Comparison of ENCODE assay signal across 8 cellular contexts in genomic region chr2:70181363-70181956, GRCh38. TPM values are rescaled to one million over a fixed set of nuclear protein-coding genes. Genes with fewer than 3 reads are reported as not detected.
DNase-seq lines count a peak whose midpoint lies in the region; ATAC-seq and TF ChIP-seq lines count a peak whose summit lies in the region.

No MANE protein-coding gene starts in this region.

- TF ChIP-seq CTCF in activated B cell treated with CpG ODN at 0.5 μM for 24 hours (IDR thresholded peaks at IDR 0.05) (no peak), PC-3 (conservative IDR thresholded peaks at IDR 0.05; ENCODE audit: low read depth, low read length) (no peak)

- peak overlapping the region in 10 of 11 experiments; percentile 39 to 76 (median 64); a peak in 19 of 22 replicates for H3K9ac ChIP-seq in BLaER1 treated with 17β-estradiol and CSF1 and Interleukin-3, amounts not matched to agents 10 nM and 100 nM
- no peak overlapping the region for H3K9ac ChIP-seq in PC-3 (ENCODE audit: low read length)

- H3F3A ChIP-seq in PC-3 (ENCODE audit: low read length, unreplicated experiment): no peaks in the 10 kb centered on the region

- H2AFZ ChIP-seq in PC-3 (ENCODE audit: low read length): no peak overlapping the region

- H3K9me2 ChIP-seq in PC-3 (replicated peaks; ENCODE audit: low read length): no peaks in the 10 kb centered on the region

- H3K9me3 ChIP-seq in BLaER1 treated with 17β-estradiol and CSF1 and Interleukin-3, amounts not matched to agents 10 nM and 100 nM (replicated peaks in 1 of 11): no peaks in the 10 kb centered on the region
- no peaks in the 10 kb centered on the region for H3K9me3 ChIP-seq in PC-3 (ENCODE audit: low read length)

- peak overlapping the region in 10 of 11 experiments; percentile 25 to 75 (median 66); a peak in 19 of 22 replicates for H3K27ac ChIP-seq in BLaER1 treated with 17β-estradiol and CSF1 and Interleukin-3, amounts not matched to agents 10 nM and 100 nM
- H3K27ac ChIP-seq in PC-3 (ENCODE audit: low read length): no peak overlapping the region

- H3K4me2 ChIP-seq in BLaER1 treated with 17β-estradiol and CSF1 and Interleukin-3, amounts not matched to agents 10 nM and 100 nM: peak overlapping the region; percentile 62 to 90 (median 84)
- H3K4me2 ChIP-seq in PC-3 (ENCODE audit: low read length): no peak overlapping the region

- no peaks in the 10 kb centered on the region for H3K9me3 Mint-ChIP-seq in activated B cell treated with CpG ODN at 0.5 μM for 24 hours
- H3K9me3 Mint-ChIP-seq in stimulated activated naive CD8-positive, alpha-beta T cell treated with anti-CD3 and anti-CD28 coated beads, Interleukin-15, amount 100 ng/mL, for 72 hours: no peaks in the 10 kb centered on the region
- H3K9me3 Mint-ChIP-seq in activated CD4-positive, alpha-beta T cell treated with anti-CD3 and anti-CD28 coated beads, Interleukin-2, amount 10 ng/mL, durations not matched to agents 24 days and 14 days: no peaks in the 10 kb centered on the region

- no peaks in the 10 kb centered on the region for H3K79me2 ChIP-seq in PC-3 (ENCODE audit: low read length)

- H3K27ac Mint-ChIP-seq in activated B cell treated with CpG ODN at 0.5 μM for 24 hours: peak overlapping the region; percentile 75
- H3K27ac Mint-ChIP-seq in stimulated activated naive CD8-positive, alpha-beta T cell treated with anti-CD3 and anti-CD28 coated beads, Interleukin-15, amount 100 ng/mL, for 72 hours: no peak overlapping the region
- H3K27ac Mint-ChIP-seq in activated CD4-positive, alpha-beta T cell treated with anti-CD3 and anti-CD28 coated beads, Interleukin-2, amount 10 ng/mL, durations not matched to agents 24 days and 14 days: no peak overlapping the region

- POLR2A ChIA-PET in activated B cell treated with CpG ODN at 0.5 μM for 24 hours (lab: Charles Lee) (interaction anchor here (0.6 to 3.8 kb wide), 5 partner anchors 9 to 267 kb away, joined by 3 to 51 read pairs (median 7); partner anchors contain the start of genes C2orf42 and MXD1), PC-3 (lab: Charles Lee; ENCODE audit: unreplicated experiment) (no interaction called here)

- H3K4me1 ChIP-seq in BLaER1 treated with 17β-estradiol and CSF1 and Interleukin-3, amounts not matched to agents 10 nM and 100 nM: peaks cover 19 to 41% (median 39%) of the 10 kb centered on the region in 10 experiments
- no peaks in the 10 kb centered on the region for H3K4me1 ChIP-seq in PC-3 (ENCODE audit: insufficient read depth, low read length)

- H3K4me3 ChIP-seq in BLaER1 treated with 17β-estradiol and CSF1 and Interleukin-3, amounts not matched to agents 10 nM and 100 nM: peak overlapping the region in 7 of 10 experiments; percentile 24 to 53 (median 32); a peak in 11 of 20 replicates
- H3K4me3 ChIP-seq in PC-3 (ENCODE audit: low read length): no peak overlapping the region

- H4K20me1 ChIP-seq in BLaER1 treated with 17β-estradiol and CSF1 and Interleukin-3, amounts not matched to agents 10 nM and 100 nM: peaks cover 0 to 5% (median 0%) of the 10 kb centered on the region in 11 experiments; a peak in 2 of 22 replicates
- no peaks in the 10 kb centered on the region for H4K20me1 ChIP-seq in PC-3 (ENCODE audit: low read length)

- ATAC-seq in GM19452 (IDR thresholded peaks at IDR 0.05; ENCODE audit: unreplicated experiment): peak; percentile 72
- peak; percentile 58 for ATAC-seq in HG03064 (IDR thresholded peaks at IDR 0.05; ENCODE audit: low read depth, unreplicated experiment)
- peak; percentile 75 for ATAC-seq in activated B cell treated with CpG ODN at 0.5 μM for 24 hours (ENCODE audit: low read depth)
- ATAC-seq in stimulated activated naive CD8-positive, alpha-beta T cell treated with anti-CD3 and anti-CD28 coated beads, Interleukin-15, amount 100 ng/mL, for 72 hours: no peak
- no peak for ATAC-seq in PC-3

- H3K4me3 Mint-ChIP-seq in activated B cell treated with CpG ODN at 0.5 μM for 24 hours: peak overlapping the region; percentile 71
- no peak overlapping the region for H3K4me3 Mint-ChIP-seq in stimulated activated naive CD8-positive, alpha-beta T cell treated with anti-CD3 and anti-CD28 coated beads, Interleukin-15, amount 100 ng/mL, for 72 hours
- H3K4me3 Mint-ChIP-seq in activated CD4-positive, alpha-beta T cell treated with anti-CD3 and anti-CD28 coated beads, Interleukin-2, amount 10 ng/mL, durations not matched to agents 24 days and 14 days: no peak overlapping the region

- DNase-seq in activated B cell treated with CpG ODN at 0.5 μM for 24 hours (peak; percentile 19), DMS 273 (lab: John Stamatoyannopoulos, UW; ENCODE audit: unreplicated experiment) (no peak), PC-3 (no peak)
- no peak for DNase-seq in stimulated activated naive CD8-positive, alpha-beta T cell treated with anti-CD3 and anti-CD28 coated beads, Interleukin-15, amount 100 ng/mL, for 72 hours
- no peak for DNase-seq in activated CD4-positive, alpha-beta T cell treated with anti-CD3 and anti-CD28 coated beads, Interleukin-2, amount 10 ng/mL, durations not matched to agents 24 days and 14 days

- peaks cover 15% of the 10 kb centered on the region for H3K4me1 Mint-ChIP-seq in activated B cell treated with CpG ODN at 0.5 μM for 24 hours
- H3K4me1 Mint-ChIP-seq in stimulated activated naive CD8-positive, alpha-beta T cell treated with anti-CD3 and anti-CD28 coated beads, Interleukin-15, amount 100 ng/mL, for 72 hours: no peaks in the 10 kb centered on the region
- H3K4me1 Mint-ChIP-seq in activated CD4-positive, alpha-beta T cell treated with anti-CD3 and anti-CD28 coated beads, Interleukin-2, amount 10 ng/mL, durations not matched to agents 24 days and 14 days: no peaks in the 10 kb centered on the region

- no TSS peak for BruUV-seq in PC-3 (replicated peaks; lab: Mats Ljungman, UMichigan)

- intact Hi-C loops in activated B cell treated with CpG ODN at 0.5 μM for 24 hours (cut with micrococcal nuclease): no loop called here
- intact Hi-C loops in activated CD4-positive, alpha-beta T cell treated with anti-CD3 and anti-CD28 coated beads, Interleukin-2, amount 10 ng/mL, durations not matched to agents 24 days and 14 days (cut with micrococcal nuclease): no loop called here
- intact Hi-C loops in PC-3 (cut with micrococcal nuclease): no loop called here

- H3K27me3 Mint-ChIP-seq in activated B cell treated with CpG ODN at 0.5 μM for 24 hours: no peaks in the 10 kb centered on the region
- no peaks in the 10 kb centered on the region for H3K27me3 Mint-ChIP-seq in stimulated activated naive CD8-positive, alpha-beta T cell treated with anti-CD3 and anti-CD28 coated beads, Interleukin-15, amount 100 ng/mL, for 72 hours
- no peaks in the 10 kb centered on the region for H3K27me3 Mint-ChIP-seq in activated CD4-positive, alpha-beta T cell treated with anti-CD3 and anti-CD28 coated beads, Interleukin-2, amount 10 ng/mL, durations not matched to agents 24 days and 14 days

- H3K36me3 ChIP-seq in BLaER1 treated with 17β-estradiol and CSF1 and Interleukin-3, amounts not matched to agents 10 nM and 100 nM: peaks cover 25 to 57% (median 39%) of the 10 kb centered on the region in 11 experiments; a peak in 20 of 22 replicates
- H3K36me3 ChIP-seq in PC-3 (ENCODE audit: low read depth, low read length): peaks cover 7% of the 10 kb centered on the region

- peaks cover 33% of the 10 kb centered on the region for H3K36me3 Mint-ChIP-seq in activated B cell treated with CpG ODN at 0.5 μM for 24 hours (ENCODE audit: low read depth)
- peaks cover 22% of the 10 kb centered on the region for H3K36me3 Mint-ChIP-seq in activated CD4-positive, alpha-beta T cell treated with anti-CD3 and anti-CD28 coated beads, Interleukin-2, amount 10 ng/mL, durations not matched to agents 24 days and 14 days (ENCODE audit: low read depth)

- CTCF ChIA-PET in activated B cell treated with CpG ODN at 0.5 μM for 24 hours (lab: Charles Lee) (interaction anchor here (1.7 to 1.8 kb wide), 2 partner anchors 9 to 270 kb away, joined by 4 to 11 read pairs; partner anchors contain the start of gene C2orf42), PC-3 (lab: Charles Lee) (no interaction called here)

- H3K27me3 ChIP-seq in BLaER1 treated with 17β-estradiol and CSF1 and Interleukin-3, amounts not matched to agents 10 nM and 100 nM: no peaks in the 10 kb centered on the region
- H3K27me3 ChIP-seq in PC-3 (ENCODE audit: low read length): no peaks in the 10 kb centered on the region

RNA-seq across cellular contexts. Expression of gene C2orf42, which starts 9.4 kb away (rescaled TPM):
- total RNA-seq in activated B cell treated with CpG ODN at 0.5 μM for 24 hours (28.4 and 34.8 TPM in 2 replicates), PC-3 (2014; rRNA removed) (17.1 and 21.1 TPM in 2 replicates)
- total RNA-seq in activated CD4-positive, alpha-beta T cell treated with anti-CD3 and anti-CD28 coated beads, Interleukin-2, amount 10 ng/mL, durations not matched to agents 24 days and 14 days: 18.5 and 19.6 TPM in 2 replicates

Comparison
In these comparisons a context has a peak if more than half of its experiments do, and no peak if none do; other contexts are left out.
1. ATAC-seq: peak in GM19452 (single experiment), HG03064 (single experiment) and activated B cell treated with CpG ODN at 0.5 μM for 24 hours (single experiment); none in stimulated activated naive CD8-positive, alpha-beta T cell treated with anti-CD3 and anti-CD28 coated beads, Interleukin-15, amount 100 ng/mL, for 72 hours (single experiment) and PC-3 (single experiment).